In the genomic region with DNA sequence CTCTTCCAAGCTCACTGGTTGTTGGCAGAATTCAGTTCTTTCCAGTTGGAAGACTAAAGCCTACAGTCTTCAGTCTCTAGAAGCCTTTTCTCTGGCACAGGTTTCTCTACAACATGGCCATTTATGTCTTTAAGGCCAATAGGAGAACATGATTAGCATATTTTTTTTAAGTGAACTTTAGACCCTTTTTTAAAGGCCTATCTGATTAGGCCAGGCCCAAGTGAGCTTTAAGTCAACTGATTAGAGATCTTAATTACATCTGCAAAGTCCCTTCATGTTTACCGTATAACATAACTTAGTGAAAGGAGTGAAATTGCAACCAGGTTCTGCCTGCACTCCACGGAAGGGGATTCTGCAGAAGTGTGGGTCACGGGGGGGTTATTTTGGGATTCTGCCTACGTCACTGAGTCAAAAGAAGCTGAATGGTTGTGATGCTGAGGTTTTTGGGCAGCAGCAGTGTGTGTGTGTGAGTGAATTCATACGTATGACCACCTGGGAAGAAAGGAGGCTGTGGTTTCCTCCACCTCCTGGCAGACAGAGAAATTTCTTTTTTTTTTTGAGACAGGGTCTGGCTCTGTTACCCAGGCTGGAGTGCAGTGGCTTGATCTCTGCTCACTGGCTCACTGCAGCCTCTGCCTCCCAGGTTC, we compare ENCODE assay signal across 12 cellular contexts. TPM values are rescaled to one million over a fixed set of nuclear protein-coding genes. Genes with fewer than 3 reads are reported as not detected.
A peak's percentile ranks its signal among the peaks of the same experiment; 100 is the strongest.
DNase-seq lines count a peak whose midpoint lies in the region; ATAC-seq and TF ChIP-seq lines count a peak whose summit lies in the region.
"Had no signal": no experiment of that assay in that cellular context is flagged by ENCODE, and none has a peak within 500 bp of the region (broad histone marks: within the 10 kb centered on the region; RNA-seq: fewer than 3 reads in every experiment).

No MANE protein-coding gene starts in this region.

- no peaks in the 10 kb centered on the region for H3K27me3 Mint-ChIP-seq in T-helper 2 cell treated with Interferon-gamma antibody and Interleukin-4, amounts not matched to agents 5 μg/mL and 100 μg/mL, for 36 hours (ENCODE audit: low read depth)
- H3K27me3 Mint-ChIP-seq in progenitor cell of endocrine pancreas, result peaks cover 10% of the 10 kb centered on the region

- no peak for TF ChIP-seq CTCF in progenitor cell of endocrine pancreas (IDR thresholded peaks at IDR 0.05; ENCODE audit: unreplicated experiment)
- TF ChIP-seq CTCF in foreskin keratinocyte (conservative IDR thresholded peaks at IDR 0.05), result no peak
- TF ChIP-seq CTCF in upper lobe of right lung (IDR thresholded peaks at IDR 0.05), result no peak

- H3K4me1 ChIP-seq in foreskin keratinocyte (peaks cover 8% of the 10 kb centered on the region), upper lobe of right lung (no peaks in the 10 kb centered on the region)
- H3K4me1 ChIP-seq: parathyroid adenoma had no signal

- peak; percentile 26 for DNase-seq in T-helper 2 cell treated with Interferon-gamma antibody and Interleukin-4, amounts not matched to agents 5 μg/mL and 100 μg/mL, for 36 hours (ENCODE audit: low spot score)
- DNase-seq in progenitor cell of endocrine pancreas (ENCODE audit: low spot score, unreplicated experiment) (no peak), foreskin keratinocyte (no peak), NCI-H82 (lab: John Stamatoyannopoulos, UW) (no peak), upper lobe of right lung (no peak)
- DNase-seq: amygdala, erythroblast, NCI-H1092 treated with DMSO at 0.1 percent for 48 hours, OCI-M1 had no signal

- intact Hi-C loops in upper lobe of right lung (cut with DNase I), result no loop called here

- no peaks in the 10 kb centered on the region for H3K36me3 ChIP-seq in upper lobe of right lung

- H3K4me3 ChIP-seq in upper lobe of right lung, result no peak overlapping the region

- H3K4me1 Mint-ChIP-seq in T-helper 2 cell treated with Interferon-gamma antibody and Interleukin-4, amounts not matched to agents 5 μg/mL and 100 μg/mL, for 36 hours (ENCODE audit: low read depth), result peaks cover 23% of the 10 kb centered on the region
- H3K4me1 Mint-ChIP-seq in progenitor cell of endocrine pancreas (ENCODE audit: low read depth), result peaks cover 10% of the 10 kb centered on the region

- no peak overlapping the region for H3K4me3 Mint-ChIP-seq in T-helper 2 cell treated with Interferon-gamma antibody and Interleukin-4, amounts not matched to agents 5 μg/mL and 100 μg/mL, for 36 hours
- peak overlapping the region; percentile 29 for H3K4me3 Mint-ChIP-seq in progenitor cell of endocrine pancreas (ENCODE audit: low read depth)

- H3K9me3 Mint-ChIP-seq in T-helper 2 cell treated with Interferon-gamma antibody and Interleukin-4, amounts not matched to agents 5 μg/mL and 100 μg/mL, for 36 hours, result no peaks in the 10 kb centered on the region
- no peaks in the 10 kb centered on the region for H3K9me3 Mint-ChIP-seq in progenitor cell of endocrine pancreas (ENCODE audit: low read depth)

- H3K27ac ChIP-seq in foreskin keratinocyte (no peak overlapping the region), upper lobe of right lung (no peak overlapping the region)
- H3K27ac ChIP-seq: parathyroid adenoma had no signal

- H3K27me3 ChIP-seq in foreskin keratinocyte (no peaks in the 10 kb centered on the region), upper lobe of right lung (no peaks in the 10 kb centered on the region)

- peaks cover 38% of the 10 kb centered on the region for H3K36me3 Mint-ChIP-seq in T-helper 2 cell treated with Interferon-gamma antibody and Interleukin-4, amounts not matched to agents 5 μg/mL and 100 μg/mL, for 36 hours (ENCODE audit: low read depth)
- H3K36me3 Mint-ChIP-seq in progenitor cell of endocrine pancreas (ENCODE audit: insufficient read depth), result no peaks in the 10 kb centered on the region

- no peak overlapping the region for H3K27ac Mint-ChIP-seq in T-helper 2 cell treated with Interferon-gamma antibody and Interleukin-4, amounts not matched to agents 5 μg/mL and 100 μg/mL, for 36 hours
- H3K27ac Mint-ChIP-seq in progenitor cell of endocrine pancreas, result no peak overlapping the region

- no peaks in the 10 kb centered on the region for H3K9me3 ChIP-seq in upper lobe of right lung

- peak; percentile 61 for ATAC-seq in GM18508 (IDR thresholded peaks at IDR 0.05; ENCODE audit: insufficient read depth, unreplicated experiment)
- peak; percentile 51 for ATAC-seq in HG02678 (IDR thresholded peaks at IDR 0.05; ENCODE audit: unreplicated experiment)
- ATAC-seq in foreskin keratinocyte, result no peak
- ATAC-seq in upper lobe of right lung, result no peak

RNA-seq across cellular contexts. Expression of a gene that starts 31.7 kb away (rescaled TPM):
- not detected in 2 replicates for total RNA-seq in progenitor cell of endocrine pancreas
- 0.35 and 0.41 TPM in 2 replicates for total RNA-seq in foreskin keratinocyte
- 0.20 and 0.66 TPM in 2 replicates for polyA plus RNA-seq in foreskin keratinocyte
- 195 TPM for total RNA-seq in upper lobe of right lung

Comparison
In these comparisons a context has a peak if more than half of its experiments do, and no peak if none do; other contexts are left out.
1. ATAC-seq: peak in GM18508 (single experiment) and HG02678 (single experiment); none in foreskin keratinocyte (single experiment) and upper lobe of right lung (single experiment).
2. RNA of a gene that starts 31.7 kb away (total RNA-seq): 195 TPM in upper lobe of right lung (single experiment); 0.35 to 0.41 TPM in foreskin keratinocyte and not detected in progenitor cell of endocrine pancreas; every median in the first group is over 100 times any median in the second.